10 cellular contexts compared by ENCODE assay signal in genomic region chr3:171283248-171284222, GRCh38.
DNase-seq lines count a peak whose midpoint lies in the region; ATAC-seq lines count a peak whose summit lies in the region.
"Had no signal": no experiment of that assay in that cellular context is flagged by ENCODE, and none has a peak within 500 bp of the region (broad histone marks: within the 10 kb centered on the region; RNA-seq: fewer than 3 reads in every experiment).

No MANE protein-coding gene starts in this region.

- intact Hi-C loops in Right ventricle myocardium inferior (cut with DNase I) (no loop called here), cardiac septum (cut with DNase I) (no loop called here)

- peak; percentile 29 for ATAC-seq in Right ventricle myocardium inferior

- DNase-seq in Right ventricle myocardium inferior (ENCODE audit: missing footprints) (no peak), cardiac septum (ENCODE audit: low spot score) (no peak), dermis blood vessel endothelial cell (peak; percentile 30), myocyte (ENCODE audit: low read depth) (peak; percentile 40), SIG-M5 treated with dmso at 0.1 percent for 504 hours (lab: John Stamatoyannopoulos, UW; ENCODE audit: unreplicated experiment) (no peak), ecto neural progenitor cell (ENCODE audit: low spot score) (no peak), A172 (ENCODE audit: low spot score) (no peak), SKM-1 (lab: John Stamatoyannopoulos, UW; ENCODE audit: unreplicated experiment) (no peak)
- DNase-seq: NK-92 treated with Interleukin-12 subunit alpha and Interleukin-12 subunit beta, amount 100 ng/mL, for 24 hours; stimulated activated naive CD4-positive, alpha-beta T cell treated with Interleukin-2 at 50 U/mL for 16 hours had no signal

Comparison
In these comparisons a context has a peak if more than half of its experiments do, and no peak if none do; other contexts are left out.
1. DNase-seq: peak in dermis blood vessel endothelial cell (single experiment) and myocyte (single experiment); none in Right ventricle myocardium inferior (single experiment), cardiac septum (single experiment), SIG-M5 treated with dmso at 0.1 percent for 504 hours (single experiment), ecto neural progenitor cell (single experiment), A172 (single experiment) and SKM-1 (single experiment).